Comparison of ENCODE assay signal across 8 cellular contexts in the genomic region with DNA sequence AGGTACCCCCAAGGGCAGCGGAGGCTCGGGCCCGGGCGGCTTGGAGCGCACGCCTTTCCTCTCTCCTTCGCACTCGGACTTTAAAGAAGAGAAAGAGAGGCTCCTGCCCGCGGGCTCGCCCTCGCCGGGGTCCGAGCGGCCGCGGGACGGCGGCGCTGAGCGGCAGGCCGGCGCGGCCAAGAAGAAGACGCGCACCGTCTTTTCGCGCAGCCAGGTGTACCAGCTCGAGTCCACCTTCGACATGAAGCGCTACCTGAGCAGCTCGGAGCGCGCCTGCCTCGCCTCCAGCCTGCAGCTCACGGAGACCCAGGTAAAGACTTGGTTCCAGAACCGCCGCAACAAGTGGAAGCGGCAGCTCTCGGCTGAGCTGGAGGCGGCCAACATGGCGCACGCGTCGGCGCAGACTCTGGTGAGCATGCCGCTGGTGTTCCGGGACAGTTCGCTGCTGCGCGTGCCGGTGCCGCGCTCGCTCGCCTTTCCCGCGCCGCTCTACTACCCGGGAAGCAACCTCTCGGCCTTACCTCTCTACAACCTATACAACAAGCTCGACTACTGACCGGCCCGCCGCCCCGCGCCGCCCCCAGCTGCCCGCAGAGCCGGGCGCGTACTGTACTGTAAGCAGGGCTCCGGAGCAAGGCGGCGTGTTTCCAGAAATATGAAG. TPM values are rescaled to one million over a fixed set of nuclear protein-coding genes. Genes with fewer than 3 reads are reported as not detected.
DNase-seq lines count a peak whose midpoint lies in the region; ATAC-seq and TF ChIP-seq lines count a peak whose summit lies in the region.

No MANE protein-coding gene starts in this region.

- H3K9ac ChIP-seq in parathyroid adenoma: no peak overlapping the region

- TF ChIP-seq CTCF in parathyroid adenoma (IDR thresholded peaks at IDR 0.05): no peak

- no peak for ATAC-seq in T-helper 17 cell
- no peak for ATAC-seq in GM19395 (IDR thresholded peaks at IDR 0.05; ENCODE audit: unreplicated experiment)
- no peak for ATAC-seq in GM19324 (IDR thresholded peaks at IDR 0.05; ENCODE audit: low FRiP score, unreplicated experiment)

- H3K27ac ChIP-seq in esophagus (ENCODE audit: low read depth in 2 of 2, low read length in 1 of 2) (no peak overlapping the region), parathyroid adenoma (no peak overlapping the region)

- H3K4me3 ChIP-seq in esophagus (ENCODE audit: low read depth in 1 of 2, low read length in 2 of 2): peak overlapping the region; percentile 42 to 45
- H3K4me3 ChIP-seq in parathyroid adenoma (ENCODE audit: low read depth, low read length): peak overlapping the region; percentile 32

- peak overlapping the region; percentile 80 for H3K4me3 Mint-ChIP-seq in T-helper 17 cell

- peaks cover 36% of the 10 kb centered on the region for H3K4me1 Mint-ChIP-seq in T-helper 17 cell

- H3K79me2 ChIP-seq in parathyroid adenoma: no peaks in the 10 kb centered on the region

- H3K4me2 ChIP-seq in parathyroid adenoma (ENCODE audit: low read length): peak overlapping the region; percentile 71

- peak; percentile 60 for DNase-seq in DMS114 treated with DMSO at 0.1 percent for 48 hours (lab: John Stamatoyannopoulos, UW; ENCODE audit: unreplicated experiment)
- peak in 1 of 3 donors; percentile 37 for DNase-seq in T-helper 17 cell
- no peak for DNase-seq in hippocampal formation (lab: John Stamatoyannopoulos, UW)
- no peak for DNase-seq in activated gamma-delta T cell (lab: John Stamatoyannopoulos, UW)

- WGBS in esophagus, 2 donors: 3% methylated on average over 72 to 76 of the region's 76 CpGs

- no peak overlapping the region for H3K27ac Mint-ChIP-seq in T-helper 17 cell

- H3K27me3 Mint-ChIP-seq in T-helper 17 cell: peaks cover 41% of the 10 kb centered on the region

- H3K36me3 Mint-ChIP-seq in T-helper 17 cell (ENCODE audit: low read depth): peaks cover 11% of the 10 kb centered on the region

- H3K4me1 ChIP-seq in esophagus (ENCODE audit: control insufficient read depth in 2 of 2, insufficient read depth in 2 of 2, low read length in 1 of 2): peaks cover 17 to 36% of the 10 kb centered on the region in 2 donors
- H3K4me1 ChIP-seq in parathyroid adenoma: peaks cover 4% of the 10 kb centered on the region

- H3K9me3 ChIP-seq in T-helper 17 cell (ENCODE audit: control insufficient read depth, low read length, poor library complexity, severe bottlenecking): no peaks in the 10 kb centered on the region
- H3K9me3 ChIP-seq in esophagus (ENCODE audit: control insufficient read depth in 2 of 2, insufficient read depth in 1 of 2, low read depth in 1 of 2, low read length in 1 of 2): no peaks in the 10 kb centered on the region
- no peaks in the 10 kb centered on the region for H3K9me3 ChIP-seq in parathyroid adenoma (ENCODE audit: control insufficient read depth, low read length)

- H3K27me3 ChIP-seq in esophagus (ENCODE audit: control insufficient read depth in 1 of 2, insufficient read depth in 2 of 2, low read length in 2 of 2) (peaks cover 15 to 44% of the 10 kb centered on the region in 2 donors), parathyroid adenoma (ENCODE audit: control insufficient read depth, insufficient read depth, low read length) (peaks cover 18% of the 10 kb centered on the region)

- no peak overlapping the region for H2AFZ ChIP-seq in parathyroid adenoma

- H3K36me3 ChIP-seq in esophagus (ENCODE audit: control insufficient read depth in 2 of 2, insufficient read depth in 2 of 2, low read length in 1 of 2) (no peaks in the 10 kb centered on the region), parathyroid adenoma (ENCODE audit: control insufficient read depth, insufficient read depth, low read length) (no peaks in the 10 kb centered on the region)

RNA-seq across cellular contexts. Expression of a gene that starts 1.8 kb away (rescaled TPM):
- not detected for total RNA-seq in T-helper 17 cell
- polyA plus RNA-seq in esophagus: under 1 TPM in 1 of 2 donors, not detected in 1; 0.08 TPM

RNA-seq across cellular contexts. Expression of a gene that starts 4.5 kb away (rescaled TPM):
- 100 to 1,000 TPM; 105 to 111 TPM for total RNA-seq in T-helper 17 cell
- 10 to 100 TPM; 18.9 to 72.7 TPM for polyA plus RNA-seq in esophagus

RNA-seq across cellular contexts. Expression of a gene that starts 13.9 kb away (rescaled TPM):
- total RNA-seq in T-helper 17 cell: under 1 TPM in 1 of 2 donors, not detected in 1; 0.39 TPM
- polyA plus RNA-seq in esophagus: not detected
